ENCODE assay signal across 20 cellular contexts in genomic region chr3:119762876-119763275, GRCh38. TPM values are rescaled to one million over a fixed set of nuclear protein-coding genes. Genes with fewer than 3 reads are reported as not detected.
DNase-seq lines count a peak whose midpoint lies in the region; ATAC-seq, FAIRE-seq and TF ChIP-seq lines count a peak whose summit lies in the region.
"Had no signal": no experiment of that assay in that cellular context is flagged by ENCODE, and none has a peak within 500 bp of the region (broad histone marks: within the 10 kb centered on the region; RNA-seq: fewer than 3 reads in every experiment).

No MANE protein-coding gene starts in this region.

- DNase-seq in AG04449 (ENCODE audit: low read depth, low spot score) (peak; percentile 45), GM04503 (ENCODE audit: low read depth) (peak; percentile 37), astrocyte (ENCODE audit: low read depth) (peak; percentile 2), small intestine (no peak), NCI-H524 treated with DMSO at 0.1 percent for 48 hours (lab: John Stamatoyannopoulos, UW) (no peak), medulla oblongata (ENCODE audit: extremely low spot score) (no peak)
- DNase-seq: Calu3; CD8-positive, alpha-beta T cell; DMS79 treated with DMSO at 0.1 percent for 48 hours; HCEC 1CT had no signal

- H3K36me3 ChIP-seq in astrocyte (ENCODE audit: insufficient read depth, low read length) = no peaks in the 10 kb centered on the region
- no peaks in the 10 kb centered on the region for H3K36me3 ChIP-seq in small intestine (ENCODE audit: control insufficient read depth in 2 of 2, insufficient read depth in 2 of 2, low read length in 2 of 2)
- H3K36me3 ChIP-seq: BLaER1 treated with 17β-estradiol and CSF1 and Interleukin-3, amounts not matched to agents 10 nM and 100 nM had no signal

- no peak overlapping the region for H3K27ac ChIP-seq in astrocyte (ENCODE audit: low read depth, low read length)
- no peak overlapping the region for H3K27ac ChIP-seq in small intestine (ENCODE audit: low read depth in 1 of 2, low read length in 1 of 2)
- H3K27ac ChIP-seq: 22Rv1; A549; BLaER1 treated with 17β-estradiol and CSF1 and Interleukin-3, amounts not matched to agents 10 nM and 100 nM; HL-60; KMS-11 had no signal

- no peaks in the 10 kb centered on the region for H3K9me3 ChIP-seq in astrocyte (ENCODE audit: insufficient read depth, low read depth, low read length)
- no peaks in the 10 kb centered on the region for H3K9me3 ChIP-seq in small intestine (ENCODE audit: control insufficient read depth, low read depth)

- H3K4me3 ChIP-seq in AG04449 (ENCODE audit: low read depth, low read length) (no peak overlapping the region), astrocyte (ENCODE audit: insufficient read depth, low read depth, low read length) (no peak overlapping the region), small intestine (ENCODE audit: low read depth in 1 of 2, low read length in 2 of 2) (no peak overlapping the region)
- H3K4me3 ChIP-seq: A549; BLaER1 treated with 17β-estradiol and CSF1 and Interleukin-3, amounts not matched to agents 10 nM and 100 nM; GM23338 had no signal

- FAIRE-seq in astrocyte (lab: Jason Lieb, UNC) (no peak), small intestine (lab: Jason Lieb, UNC) (peak; percentile 64)
- FAIRE-seq: G401.6 had no signal

- ATAC-seq in GM19463 (IDR thresholded peaks at IDR 0.05; ENCODE audit: unreplicated experiment) = no peak
- ATAC-seq: A549; CD8-positive, alpha-beta T cell; GM23338 had no signal

- 88 to 92% (median 92%) methylated on average over 2 of the region's 2 CpGs for whole genome bisulfite sequencing in small intestine, 3 donors

- no peaks in the 10 kb centered on the region for H4K20me1 ChIP-seq in astrocyte (ENCODE audit: insufficient read depth, low read length)
- H4K20me1 ChIP-seq: BLaER1 treated with 17β-estradiol and CSF1 and Interleukin-3, amounts not matched to agents 10 nM and 100 nM had no signal

- no peak for TF ChIP-seq CTCF in AG04449 (IDR thresholded peaks at IDR 0.05; ENCODE audit: insufficient read depth, low read length, missing control alignments)
- TF ChIP-seq CTCF in astrocyte (IDR thresholded peaks at IDR 0.05; ENCODE audit: insufficient read depth, low read depth, low read length) = no peak

- H3K36me3 Mint-ChIP-seq in astrocyte (ENCODE audit: low read depth, unreplicated experiment) = no peaks in the 10 kb centered on the region
- H3K36me3 Mint-ChIP-seq: CD8-positive, alpha-beta T cell had no signal

- H3K4me2 ChIP-seq in astrocyte (ENCODE audit: low read length) = no peak overlapping the region
- H3K4me2 ChIP-seq: A549; BLaER1 treated with 17β-estradiol and CSF1 and Interleukin-3, amounts not matched to agents 10 nM and 100 nM; GM23338; KMS-11 had no signal

- peaks cover 2% of the 10 kb centered on the region for H3K9me3 Mint-ChIP-seq in astrocyte (ENCODE audit: unreplicated experiment)

- no peaks in the 10 kb centered on the region for H3K27me3 ChIP-seq in astrocyte (ENCODE audit: insufficient read depth, low read length)
- no peaks in the 10 kb centered on the region for H3K27me3 ChIP-seq in small intestine (ENCODE audit: control insufficient read depth in 2 of 2, insufficient read depth in 2 of 2, low read length in 2 of 2)
- H3K27me3 ChIP-seq: BLaER1 treated with 17β-estradiol and CSF1 and Interleukin-3, amounts not matched to agents 10 nM and 100 nM had no signal

- POLR2A ChIA-PET in AG04449 (lab: Yijun Ruan, JAX) = no interaction called here

- no peak overlapping the region for H3K9ac ChIP-seq in astrocyte (ENCODE audit: low read length)
- H3K9ac ChIP-seq: BLaER1 treated with 17β-estradiol and CSF1 and Interleukin-3, amounts not matched to agents 10 nM and 100 nM; KMS-11 had no signal

- CTCF ChIA-PET in AG04449 (lab: Yijun Ruan, JAX) = no interaction called here

- no peak overlapping the region for H3K4me3 Mint-ChIP-seq in astrocyte (ENCODE audit: unreplicated experiment)
- H3K4me3 Mint-ChIP-seq: B cell; CD8-positive, alpha-beta T cell; GM23338 had no signal

- H3K79me2 ChIP-seq in astrocyte (ENCODE audit: insufficient read depth, low read length) = no peaks in the 10 kb centered on the region

- no peak overlapping the region for H3K27ac Mint-ChIP-seq in astrocyte (ENCODE audit: unreplicated experiment)
- H3K27ac Mint-ChIP-seq: B cell; CD8-positive, alpha-beta T cell; GM23338 had no signal

- H2AFZ ChIP-seq in astrocyte (ENCODE audit: low read depth, low read length) = no peak overlapping the region
- H2AFZ ChIP-seq: GM23338 had no signal

- no peaks in the 10 kb centered on the region for H3K27me3 Mint-ChIP-seq in astrocyte (ENCODE audit: low read depth, unreplicated experiment)
- H3K27me3 Mint-ChIP-seq: B cell had no signal

- H3K4me1 Mint-ChIP-seq in astrocyte (ENCODE audit: low read depth, unreplicated experiment) = no peaks in the 10 kb centered on the region
- H3K4me1 Mint-ChIP-seq: GM23338 had no signal

- H3K4me1 ChIP-seq in astrocyte (ENCODE audit: insufficient read depth, low read length) = no peaks in the 10 kb centered on the region
- no peaks in the 10 kb centered on the region for H3K4me1 ChIP-seq in small intestine (ENCODE audit: control insufficient read depth in 2 of 2, insufficient read depth in 1 of 2, low read depth in 1 of 2, low read length in 1 of 2)
- H3K4me1 ChIP-seq: A549 had no signal

RNA-seq across cellular contexts. Expression of gene NR1I2, which starts 19.0 kb away (rescaled TPM):
- not detected in 2 replicates for total RNA-seq in astrocyte
- polyA plus RNA-seq in small intestine = 100 to 1,000 TPM in 1 of 3 donors, 10 to 100 TPM in 2; 37.8 to 166 (median 85.7) TPM
- polyA plus RNA-seq: A549, AG04450 had no signal

Comparison
In these comparisons a context has a peak if more than half of its experiments do, and no peak if none do; other contexts are left out.
1. DNase-seq: peak in AG04449 (single experiment), GM04503 (single experiment) and astrocyte (single experiment); none in small intestine (single experiment), NCI-H524 treated with DMSO at 0.1 percent for 48 hours (single experiment) and medulla oblongata (single experiment).